Comparison of ENCODE assay signal across 13 cellular contexts in genomic region chr10:122344741-122345258, GRCh38. TPM values are rescaled to one million over a fixed set of nuclear protein-coding genes. Genes with fewer than 3 reads are reported as not detected.
DNase-seq lines count a peak whose midpoint lies in the region; ATAC-seq, FAIRE-seq and TF ChIP-seq lines count a peak whose summit lies in the region.
"Had no signal": no experiment of that assay in that cellular context is flagged by ENCODE, and none has a peak within 500 bp of the region (broad histone marks: within the 10 kb centered on the region; RNA-seq: fewer than 3 reads in every experiment).

No MANE protein-coding gene starts in this region.

- BruUV-seq in K562 (replicated peaks; lab: Mats Ljungman, UMichigan) = no TSS peak

- no peak overlapping the region for H2AFZ ChIP-seq in K562 (ENCODE audit: low read depth, low read length)

- no peaks in the 10 kb centered on the region for H3K9me1 ChIP-seq in K562 (ENCODE audit: control insufficient read depth, insufficient read depth, low read length)

- FAIRE-seq in K562 (lab: Jason Lieb, UNC) (no peak), urothelium cell line (lab: Jason Lieb, UNC) (no peak)

- H3K27me3 ChIP-seq in left ventricle myocardium inferior (ENCODE audit: low read depth) = no peaks in the 10 kb centered on the region
- peaks cover 0 to 9% of the 10 kb centered on the region in 2 experiments; a peak in 4 of 5 replicates for H3K27me3 ChIP-seq in K562 (ENCODE audit: control insufficient read depth in 2 of 2, insufficient read depth in 2 of 2, low read length in 2 of 2)
- H3K27me3 ChIP-seq: BE2C had no signal

- DNase-seq in left ventricle myocardium inferior (no peak), Right ventricle myocardium inferior (ENCODE audit: missing footprints) (no peak), K562 (ENCODE audit: extremely low read depth in 1 of 4, low spot score in 3 of 4) (no peak), left kidney (ENCODE audit: low read depth, low spot score) (peak; percentile 23), urothelium cell line (ENCODE audit: low spot score) (peak; percentile 14), SKM-1 treated with dmso at 0.1 percent for 144 hours (lab: John Stamatoyannopoulos, UW; ENCODE audit: unreplicated experiment) (no peak), H4 (ENCODE audit: low spot score) (no peak)
- DNase-seq: activated CD4-positive, alpha-beta T cell treated with anti-CD3 and anti-CD28 coated beads for 4 hours; BE2C; NCI-H2171; SHP77 treated with DMSO at 0.1 percent for 48 hours had no signal

- 0% methylated on average over 7 of the region's 9 CpGs for WGBS in K562 (ENCODE audit: insufficient coverage, low coverage, missing lambda C conversion rate)

- in situ Hi-C loops in K562 (cut with MboI) = no loop called here

- H4K20me1 ChIP-seq in K562 (replicated peaks; ENCODE audit: control insufficient read depth, insufficient read depth, low read length) = no peaks in the 10 kb centered on the region

- no peak for ATAC-seq in Right ventricle myocardium inferior
- no peak for ATAC-seq in K562
- no peak for ATAC-seq in GM21786 (IDR thresholded peaks at IDR 0.05; ENCODE audit: unreplicated experiment)

- TF ChIP-seq POLR2A in K562 (conservative IDR thresholded peaks at IDR 0.05) = no peak

- no peaks in the 10 kb centered on the region for H3K79me2 ChIP-seq in K562 (ENCODE audit: control insufficient read depth, insufficient read depth, low read length)

- H3K4me3 ChIP-seq in left ventricle myocardium inferior = no peak overlapping the region
- H3K4me3 ChIP-seq in K562 = no peak overlapping the region
- H3K4me3 ChIP-seq: skin epidermis had no signal

- TF ChIP-seq RAD21 in K562 (CRISPR knock-in tag; conservative IDR thresholded peaks at IDR 0.05 in 1 of 2, IDR thresholded peaks at IDR 0.05 in 1 of 2) = no peak

- no peak overlapping the region for H3K9ac ChIP-seq in K562 (ENCODE audit: insufficient read depth in 1 of 2, low read depth in 2 of 2, low read length in 2 of 2)

- no peak overlapping the region for H3K4me2 ChIP-seq in K562 (ENCODE audit: insufficient read depth, low read length)

- H3K27ac ChIP-seq in left ventricle myocardium inferior (replicated peaks) (peak overlapping the region; percentile 47), K562 (ENCODE audit: extremely low read depth, low read depth, low read length) (no peak overlapping the region)
- H3K27ac ChIP-seq: skin epidermis had no signal

- TF ChIP-seq CTCF in left ventricle myocardium inferior (IDR thresholded peaks at IDR 0.05; ENCODE audit: borderline replicate concordance) (no peak), K562 (IDR thresholded peaks at IDR 0.05 in 2 of 3, conservative IDR thresholded peaks at IDR 0.05 in 1 of 3; ENCODE audit: insufficient read depth in 2 of 3, low read depth in 1 of 3, low read length in 3 of 3) (no peak)

- POLR2A ChIA-PET in K562 (lab: Yijun Ruan, JAX) = interaction anchor here (0.7 kb wide), 1 partner anchor 11 kb away, joined by 4 read pairs; no protein-coding TSS in a partner anchor

- H3K4me1 ChIP-seq in left ventricle myocardium inferior (peaks cover 44% of the 10 kb centered on the region), K562 (replicated peaks in 1 of 2; ENCODE audit: control insufficient read depth in 2 of 2, insufficient read depth in 2 of 2, low read length in 2 of 2) (no peaks in the 10 kb centered on the region)
- H3K4me1 ChIP-seq: BE2C had no signal

- no peak for TF ChIP-seq EP300 in K562 (IDR thresholded peaks at IDR 0.05; ENCODE audit: low read length)

- CTCF ChIA-PET in K562 (lab: Yijun Ruan, JAX; ENCODE audit: low intra/inter-chr PET ratio) = no interaction called here

- intact Hi-C loops in left ventricle myocardium inferior (cut with micrococcal nuclease) = loop anchor here (5.0 kb wide), 2 partner anchors 93 to 223 kb away; no protein-coding TSS in a partner anchor
- intact Hi-C loops in Right ventricle myocardium inferior (cut with DNase I) = loop anchor here (5.0 kb wide), 1 partner anchor 223 kb away; no protein-coding TSS in a partner anchor
- intact Hi-C loops in K562 (cut with micrococcal nuclease) = loop anchor here (10.0 kb wide), 1 partner anchor 220 kb away; the partner anchor contains the start of gene DMBT1

- H3K9me3 ChIP-seq in left ventricle myocardium inferior (replicated peaks) = no peaks in the 10 kb centered on the region
- H3K9me3 ChIP-seq in K562 (replicated peaks; ENCODE audit: control insufficient read depth, insufficient read depth, low read depth, low read length) = no peaks in the 10 kb centered on the region
- H3K9me3 ChIP-seq: BE2C had no signal

- H3K36me3 ChIP-seq in left ventricle myocardium inferior (no peaks in the 10 kb centered on the region), K562 (ENCODE audit: control insufficient read depth, insufficient read depth, low read length) (no peaks in the 10 kb centered on the region)
- H3K36me3 ChIP-seq: BE2C had no signal

TF ChIP-seq in K562, 482 proteins besides CTCF, POLR2A, EP300 and RAD21:
- TF ChIP-seq RBM15 (IDR thresholded peaks at IDR 0.05; ENCODE audit: insufficient read depth, low read length) = no peak
- no peak for TF ChIP-seq XRCC5 (IDR thresholded peaks at IDR 0.05; ENCODE audit: low read depth, low read length)
- TF ChIP-seq, protein P1, sequence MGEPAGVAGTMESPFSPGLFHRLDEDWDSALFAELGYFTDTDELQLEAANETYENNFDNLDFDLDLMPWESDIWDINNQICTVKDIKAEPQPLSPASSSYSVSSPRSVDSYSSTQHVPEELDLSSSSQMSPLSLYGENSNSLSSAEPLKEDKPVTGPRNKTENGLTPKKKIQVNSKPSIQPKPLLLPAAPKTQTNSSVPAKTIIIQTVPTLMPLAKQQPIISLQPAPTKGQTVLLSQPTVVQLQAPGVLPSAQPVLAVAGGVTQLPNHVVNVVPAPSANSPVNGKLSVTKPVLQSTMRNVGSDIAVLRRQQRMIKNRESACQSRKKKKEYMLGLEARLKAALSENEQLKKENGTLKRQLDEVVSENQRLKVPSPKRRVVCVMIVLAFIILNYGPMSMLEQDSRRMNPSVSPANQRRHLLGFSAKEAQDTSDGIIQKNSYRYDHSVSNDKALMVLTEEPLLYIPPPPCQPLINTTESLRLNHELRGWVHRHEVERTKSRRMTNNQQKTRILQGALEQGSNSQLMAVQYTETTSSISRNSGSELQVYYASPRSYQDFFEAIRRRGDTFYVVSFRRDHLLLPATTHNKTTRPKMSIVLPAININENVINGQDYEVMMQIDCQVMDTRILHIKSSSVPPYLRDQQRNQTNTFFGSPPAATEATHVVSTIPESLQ (CRISPR knock-in tag; IDR thresholded peaks at IDR 0.05) = no peak
- no peak for TF ChIP-seq SMAD1 (IDR thresholded peaks at IDR 0.05; ENCODE audit: low read depth, low read length, partially characterized antibody)
- TF ChIP-seq NR2C1 (IDR thresholded peaks at IDR 0.05) = no peak
- TF ChIP-seq NR2C1 (tag; IDR thresholded peaks at IDR 0.05) = no peak
- no peak for TF ChIP-seq ATF7 (IDR thresholded peaks at IDR 0.05)
- TF ChIP-seq, protein P2, sequence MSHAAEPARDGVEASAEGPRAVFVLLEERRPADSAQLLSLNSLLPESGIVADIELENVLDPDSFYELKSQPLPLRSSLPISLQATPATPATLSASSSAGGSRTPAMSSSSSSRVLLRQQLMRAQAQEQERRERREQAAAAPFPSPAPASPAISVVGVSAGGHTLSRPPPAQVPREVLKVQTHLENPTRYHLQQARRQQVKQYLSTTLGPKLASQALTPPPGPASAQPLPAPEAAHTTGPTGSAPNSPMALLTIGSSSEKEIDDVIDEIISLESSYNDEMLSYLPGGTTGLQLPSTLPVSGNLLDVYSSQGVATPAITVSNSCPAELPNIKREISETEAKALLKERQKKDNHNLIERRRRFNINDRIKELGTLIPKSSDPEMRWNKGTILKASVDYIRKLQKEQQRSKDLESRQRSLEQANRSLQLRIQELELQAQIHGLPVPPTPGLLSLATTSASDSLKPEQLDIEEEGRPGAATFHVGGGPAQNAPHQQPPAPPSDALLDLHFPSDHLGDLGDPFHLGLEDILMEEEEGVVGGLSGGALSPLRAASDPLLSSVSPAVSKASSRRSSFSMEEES (CRISPR knock-in tag; IDR thresholded peaks at IDR 0.05) = peak; percentile 62
- TF ChIP-seq RBM22 (IDR thresholded peaks at IDR 0.05; ENCODE audit: low read depth, low read length, poor library complexity, severe bottlenecking) = no peak

RNA-seq across cellular contexts. Expression of gene PLEKHA1, which starts 29.7 kb away (rescaled TPM):
- total RNA-seq in left ventricle myocardium inferior (50.4 TPM), Right ventricle myocardium inferior (68.0 TPM), K562 (2014; rRNA removed) (0.05 and 0.24 TPM in 2 replicates), K562 (2014; rRNA removed; fragmentation: Illumina TruSeq; extraction: Trizol) (0.83 and 1.2 TPM in 2 replicates), K562 (2015; rRNA removed; fragmentation: Illumina TruSeq; extraction: Trizol) (0.72 and 1.2 TPM in 2 replicates), K562 (2021) (1.0 and 1.1 TPM in 2 replicates)
- total RNA-seq in K562 (2011; cell fraction: chromatin; rRNA removed; ENCODE audit: low replicate concordance) = 2.7 TPM in 2 replicates
- total RNA-seq in K562 (2011; cell fraction: nucleolus; rRNA removed) = 0.53 and 1.2 TPM in 2 replicates
- 0.66 and 2.4 TPM in 2 replicates for total RNA-seq in K562 (2011; cell fraction: nucleoplasm; rRNA removed)
- polyA plus RNA-seq in K562 (2011; rRNA removed) (1.6 and 4.7 TPM in 2 replicates), K562 (2014; fragmentation: Illumina TruSeq; extraction: Trizol) (0.51 and 0.68 TPM in 2 replicates), K562 (2014; fragmentation: Nextera tagmentation; extraction: Ambion mirVana) (under 1 TPM; 0.24 to 0.29 TPM), K562 (2014; rRNA removed) (0.80 and 1.1 TPM in 2 replicates)
- polyA plus RNA-seq in K562 (2011; cell fraction: cytosol; rRNA removed) = 1.3 and 1.5 TPM in 2 replicates
- 2.3 and 3.2 TPM in 2 replicates for polyA plus RNA-seq in K562 (2011; cell fraction: nucleus; rRNA removed)
- 0.64 and 0.68 TPM in 2 replicates for polyA plus RNA-seq in K562 (2012)
- 4.2 and 8.2 TPM in 2 replicates for polyA minus RNA-seq in K562 (2011; rRNA and poly(A)+ RNA removed)
- 0.73 and 1.6 TPM in 2 replicates for polyA minus RNA-seq in K562 (2011; cell fraction: cytosol; rRNA and poly(A)+ RNA removed)
- 2.7 and 2.8 TPM in 2 replicates for polyA minus RNA-seq in K562 (2011; cell fraction: nucleus; rRNA and poly(A)+ RNA removed)
- 8.1 and 15.8 TPM in 2 replicates for total RNA-seq in H4 (2014; rRNA removed; shearing (Covaris generic))

Comparison
In these comparisons a context has a peak if more than half of its experiments do, and no peak if none do; other contexts are left out.
1. DNase-seq: peak in left kidney (single experiment) and urothelium cell line (single experiment); none in left ventricle myocardium inferior (single experiment), Right ventricle myocardium inferior (single experiment), K562 (0 of 4), SKM-1 treated with dmso at 0.1 percent for 144 hours (single experiment) and H4 (single experiment).